Comparison of ENCODE assay signal across 23 cellular contexts in genomic region chr2:235142588-235142987, GRCh38.
"Had no signal": no experiment of that assay in that cellular context is flagged by ENCODE, and none has a peak within 500 bp of the region (broad histone marks: within the 10 kb centered on the region; RNA-seq: fewer than 3 reads in every experiment).

No MANE protein-coding gene starts in this region.

- ATAC-seq: activated naive CD4-positive, alpha-beta T cell treated with anti-CD3 and anti-CD28 coated beads, Interleukin-2, amount 50 U/mL, for 72 hours; activated T-helper 17 cell treated with anti-CD3 and anti-CD28 coated beads, Interleukin-2, amount 50 U/mL, for 72 hours; left lobe of liver; upper lobe of right lung; WTC11 had no signal

- H3K4me3 Mint-ChIP-seq: activated T-cell treated with anti-CD3 and anti-CD28 coated beads, Interleukin-2, amount 50 U/mL, for 24 hours; activated T-helper 17 cell treated with anti-CD3 and anti-CD28 coated beads, Interleukin-2, amount 50 U/mL, for 72 hours; endodermal cell; mesothelial cell of epicardium; nephron; WTC11 had no signal

- H3K4me1 ChIP-seq: parathyroid adenoma, upper lobe of right lung had no signal

- H3K27me3 ChIP-seq: brain microvascular endothelial cell, neutrophil, upper lobe of right lung had no signal

- H3K79me2 ChIP-seq: parathyroid adenoma had no signal

- H3K36me3 ChIP-seq: brain microvascular endothelial cell, neutrophil, spleen, upper lobe of right lung had no signal

- H3K27ac ChIP-seq: brain microvascular endothelial cell, neutrophil, parathyroid adenoma, spleen, upper lobe of right lung had no signal

- H3K36me3 Mint-ChIP-seq: activated naive CD4-positive, alpha-beta T cell treated with anti-CD3 and anti-CD28 coated beads, Interleukin-2, amount 50 U/mL, for 72 hours; mesothelial cell of epicardium; WTC11 had no signal

- H3K9me3 Mint-ChIP-seq: activated naive CD4-positive, alpha-beta T cell treated with anti-CD3 and anti-CD28 coated beads, Interleukin-2, amount 50 U/mL, for 72 hours; activated T-cell treated with anti-CD3 and anti-CD28 coated beads, Interleukin-2, amount 50 U/mL, for 24 hours; activated T-helper 17 cell treated with anti-CD3 and anti-CD28 coated beads, Interleukin-2, amount 50 U/mL, for 72 hours; endodermal cell; mesothelial cell of epicardium; nephron; WTC11 had no signal

- H2AFZ ChIP-seq: parathyroid adenoma had no signal

- DNase-seq: activated CD4-positive, alpha-beta T cell treated with anti-CD3 and anti-CD28 coated beads, Interleukin-2, amount 50 U/mL, for 4 hours; activated CD8-positive, alpha-beta memory T cell treated with anti-CD3 and anti-CD28 coated beads, Interleukin-2, amount 50 U/mL, for 4 hours; activated T-cell treated with anti-CD3 and anti-CD28 coated beads, Interleukin-2, amount 50 U/mL, for 24 hours; aorta; brain microvascular endothelial cell; central memory CD4-positive, alpha-beta T cell; endodermal cell; kidney; spleen; stimulated activated CD4-positive, alpha-beta T cell treated with anti-CD3 and anti-CD28 coated beads, Interleukin-4, amount 100 ng/mL, for 24 hours; stimulated activated naive CD4-positive, alpha-beta T cell treated with Interleukin-2 at 50 U/mL for 16 hours; T-helper 1 cell; T-helper 9 cell; upper lobe of right lung had no signal

- H3K9me3 ChIP-seq: neutrophil, spleen, upper lobe of right lung had no signal

- H3K4me3 ChIP-seq: lung, spleen, upper lobe of right lung had no signal

- H3K27ac Mint-ChIP-seq: activated naive CD4-positive, alpha-beta T cell treated with anti-CD3 and anti-CD28 coated beads, Interleukin-2, amount 50 U/mL, for 72 hours; activated T-cell treated with anti-CD3 and anti-CD28 coated beads, Interleukin-2, amount 50 U/mL, for 24 hours; activated T-helper 17 cell treated with anti-CD3 and anti-CD28 coated beads, Interleukin-2, amount 50 U/mL, for 72 hours; endodermal cell; mesothelial cell of epicardium; nephron; WTC11 had no signal

- H3K4me1 Mint-ChIP-seq: activated T-helper 17 cell treated with anti-CD3 and anti-CD28 coated beads, Interleukin-2, amount 50 U/mL, for 72 hours; mesothelial cell of epicardium; nephron had no signal
